ENCODE assay signal across 20 cellular contexts in the genomic region with DNA sequence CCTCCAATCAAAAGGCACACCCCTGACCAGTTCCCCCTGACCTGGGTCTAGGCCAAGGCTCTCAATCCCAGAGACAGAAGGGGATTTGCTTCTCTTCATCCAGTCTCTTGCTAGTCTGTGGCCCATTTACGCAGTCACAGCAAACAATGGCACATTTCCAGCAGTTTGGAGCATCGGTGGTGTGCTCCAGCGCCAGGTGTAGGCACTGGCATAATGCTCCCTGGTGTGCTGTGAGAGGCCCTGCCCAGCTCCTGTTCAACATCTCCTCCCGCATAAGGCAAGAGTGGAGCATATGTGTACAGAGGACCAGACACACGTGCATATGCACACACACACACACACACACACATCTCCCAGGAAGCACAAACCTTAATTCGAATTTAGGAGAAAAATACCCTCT.
DNase-seq lines count a peak whose midpoint lies in the region; ATAC-seq and FAIRE-seq lines count a peak whose summit lies in the region.
"Had no signal": no experiment of that assay in that cellular context is flagged by ENCODE, and none has a peak within 500 bp of the region (broad histone marks: within the 10 kb centered on the region; RNA-seq: fewer than 3 reads in every experiment).

No MANE protein-coding gene starts in this region.

- H3K27ac ChIP-seq in small intestine (ENCODE audit: low read depth in 1 of 2, low read length in 1 of 2), result no peak overlapping the region
- H3K27ac ChIP-seq: left ventricle myocardium inferior, ovary, right lobe of liver, transverse colon had no signal

- H3K36me3 ChIP-seq in small intestine (ENCODE audit: control insufficient read depth in 2 of 2, insufficient read depth in 2 of 2, low read length in 2 of 2), result no peaks in the 10 kb centered on the region
- H3K36me3 ChIP-seq: left ventricle myocardium inferior, ovary, right lobe of liver, transverse colon had no signal

- no peaks in the 10 kb centered on the region for H3K27me3 ChIP-seq in small intestine (ENCODE audit: control insufficient read depth in 2 of 2, insufficient read depth in 2 of 2, low read length in 2 of 2)
- H3K27me3 ChIP-seq: ovary, right lobe of liver, transverse colon had no signal

- no peak for FAIRE-seq in small intestine (lab: Jason Lieb, UNC)

- H3K4me1 ChIP-seq in small intestine (ENCODE audit: control insufficient read depth in 2 of 2, insufficient read depth in 1 of 2, low read depth in 1 of 2, low read length in 1 of 2), result no peaks in the 10 kb centered on the region
- H3K4me1 ChIP-seq: left ventricle myocardium inferior, right lobe of liver had no signal

- peak; percentile 15 for DNase-seq in DMS 273 (lab: John Stamatoyannopoulos, UW; ENCODE audit: unreplicated experiment)
- no peak for DNase-seq in DMS 273 treated with DMSO at 0.1 percent for 48 hours (lab: John Stamatoyannopoulos, UW)
- peak; percentile 63 for DNase-seq in NCI-H2107 treated with DMSO at 0.1 percent for 48 hours (lab: John Stamatoyannopoulos, UW; ENCODE audit: unreplicated experiment)
- peak; percentile 90 for DNase-seq in NCI-H774 (lab: John Stamatoyannopoulos, UW)
- peak; percentile 13 for DNase-seq in small intestine
- no peak for DNase-seq in glomerular visceral epithelial cell (ENCODE audit: extremely low spot score)
- DNase-seq in NCI-H226, result no peak
- DNase-seq: activated CD4-positive, alpha-beta T cell treated with anti-CD3 and anti-CD28 coated beads, Interleukin-2, amount 50 U/mL, for 48 hours; activated CD4-positive, CD25-positive, alpha-beta regulatory T cell; activated effector memory CD4-positive, alpha-beta T cell treated with anti-CD3 and anti-CD28 coated beads, Interleukin-2, amount 50 U/mL, for 16 hours; effector CD4-positive, alpha-beta T cell; HCEC 1CT; KBM-7; left ventricle myocardium inferior; ovary; right lobe of liver; T1000; transverse colon had no signal

- H3K4me3 ChIP-seq in small intestine (ENCODE audit: low read depth in 1 of 2, low read length in 2 of 2), result no peak overlapping the region
- H3K4me3 ChIP-seq: left ventricle myocardium inferior, ovary, right lobe of liver, transverse colon had no signal

- ATAC-seq in HG02571 (IDR thresholded peaks at IDR 0.05; ENCODE audit: unreplicated experiment), result no peak
- ATAC-seq: natural killer cell treated with Interleukin-12 subunit alpha and Interleukin-12 subunit beta and Interleukin-15 and Interleukin-18, amount 100 ng/mL, for 72 hours; right lobe of liver had no signal

- WGBS in small intestine, 3 donors, result 28 to 69% (median 45%) methylated on average over 6 of the region's 6 CpGs

- H3K9me3 ChIP-seq in small intestine (ENCODE audit: control insufficient read depth, low read depth), result no peaks in the 10 kb centered on the region
- H3K9me3 ChIP-seq: left ventricle myocardium inferior, ovary, right lobe of liver, transverse colon had no signal

Comparison
In these comparisons a context has a peak if more than half of its experiments do, and no peak if none do; other contexts are left out.
1. DNase-seq: peak in DMS 273 (single experiment), NCI-H2107 treated with DMSO at 0.1 percent for 48 hours (single experiment), NCI-H774 (single experiment) and small intestine (single experiment); none in DMS 273 treated with DMSO at 0.1 percent for 48 hours (single experiment), glomerular visceral epithelial cell (single experiment) and NCI-H226 (single experiment).